1 cellular context compared by ENCODE assay signal in the genomic region with DNA sequence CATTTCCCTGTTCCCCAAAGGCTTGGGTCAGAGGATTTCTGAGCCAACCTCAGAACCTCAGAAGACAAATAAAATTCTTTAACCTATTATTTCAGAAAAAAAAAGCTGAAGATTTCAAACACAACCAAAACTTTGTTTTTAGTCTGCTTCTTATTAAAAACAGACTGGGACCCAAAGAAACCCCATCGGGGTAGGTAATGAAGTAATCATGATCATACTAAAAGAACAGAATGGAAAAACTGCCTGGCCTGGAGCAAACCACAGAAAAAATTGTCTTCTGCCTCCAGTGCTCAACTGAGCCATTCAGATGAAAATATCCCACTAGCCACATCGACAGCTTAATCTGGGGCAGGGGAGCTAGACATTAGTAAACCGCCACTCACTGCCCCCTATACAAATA.
TF ChIP-seq lines count a peak whose summit lies in the region.

No MANE protein-coding gene starts in this region.

TF ChIP-seq in IMR-90, 13 proteins besides CTCF, POLR2A, EP300 and RAD21 (continued from another document):
- no peak for TF ChIP-seq USF2 (IDR thresholded peaks at IDR 0.05; ENCODE audit: low read depth, low read length)
- TF ChIP-seq CEBPB (IDR thresholded peaks at IDR 0.05; ENCODE audit: low read depth, low read length): no peak
TF ChIP-seq in IMR-90: peak in this region for 0.
